Comparison of ENCODE assay signal across 15 cellular contexts in the genomic region with DNA sequence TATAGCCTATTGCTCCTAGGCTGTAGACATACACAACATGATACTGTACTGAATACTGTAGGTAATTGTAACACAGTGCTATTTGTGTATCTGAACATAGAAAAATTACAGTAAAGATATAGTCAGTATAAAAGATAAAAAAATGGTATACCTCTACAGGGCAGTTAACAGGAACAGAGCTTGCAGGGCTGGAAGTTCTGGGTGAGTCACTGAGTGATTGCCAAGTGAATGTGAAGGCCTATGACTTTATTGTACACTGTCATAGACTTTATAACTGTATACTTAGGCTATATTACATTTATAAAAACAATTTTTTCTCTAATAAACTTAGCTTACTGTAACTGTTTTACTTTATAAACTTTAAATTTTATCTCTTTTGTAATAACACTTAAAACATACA.
"Had no signal": no experiment of that assay in that cellular context is flagged by ENCODE, and none has a peak within 500 bp of the region (broad histone marks: within the 10 kb centered on the region; RNA-seq: fewer than 3 reads in every experiment).

No MANE protein-coding gene starts in this region.

- H3K36me3 Mint-ChIP-seq: activated naive CD4-positive, alpha-beta T cell treated with anti-CD3 and anti-CD28 coated beads, Interleukin-2, amount 50 U/mL, for 24 hours; mesothelial cell of epicardium; natural killer cell treated with Interleukin-12 subunit alpha and Interleukin-12 subunit beta and Interleukin-15 and Interleukin-18, amount 100 ng/mL, for 72 hours had no signal

- H3K4me1 Mint-ChIP-seq: activated naive CD4-positive, alpha-beta T cell treated with anti-CD3 and anti-CD28 coated beads, Interleukin-2, amount 50 U/mL, for 24 hours; mesothelial cell of epicardium; stimulated activated naive CD8-positive, alpha-beta T cell treated with anti-CD3 and anti-CD28 coated beads, Interleukin-15, amount 100 ng/mL, for 72 hours had no signal

- ATAC-seq: activated T-cell treated with anti-CD3 and anti-CD28 coated beads, Interleukin-2, amount 50 U/mL, for 72 hours; gastrocnemius medialis; lower lobe of right lung; natural killer cell treated with Interleukin-12 subunit alpha and Interleukin-12 subunit beta and Interleukin-15 and Interleukin-18, amount 100 ng/mL, for 72 hours; sciatic nerve; stimulated activated naive CD8-positive, alpha-beta T cell treated with anti-CD3 and anti-CD28 coated beads, Interleukin-15, amount 100 ng/mL, for 72 hours had no signal

- H3K27ac Mint-ChIP-seq: activated naive CD4-positive, alpha-beta T cell treated with anti-CD3 and anti-CD28 coated beads, Interleukin-2, amount 50 U/mL, for 24 hours; activated T-cell treated with anti-CD3 and anti-CD28 coated beads, Interleukin-2, amount 50 U/mL, for 72 hours; mesothelial cell of epicardium; natural killer cell treated with Interleukin-12 subunit alpha and Interleukin-12 subunit beta and Interleukin-15 and Interleukin-18, amount 100 ng/mL, for 72 hours; stimulated activated naive CD8-positive, alpha-beta T cell treated with anti-CD3 and anti-CD28 coated beads, Interleukin-15, amount 100 ng/mL, for 72 hours; T-helper 2 cell treated with Interferon-gamma antibody and Interleukin-4, amounts not matched to agents 5 μg/mL and 100 μg/mL, for 36 hours had no signal

- H3K27me3 Mint-ChIP-seq: activated naive CD4-positive, alpha-beta T cell treated with anti-CD3 and anti-CD28 coated beads, Interleukin-2, amount 50 U/mL, for 24 hours; natural killer cell treated with Interleukin-12 subunit alpha and Interleukin-12 subunit beta and Interleukin-15 and Interleukin-18, amount 100 ng/mL, for 72 hours; stimulated activated naive CD8-positive, alpha-beta T cell treated with anti-CD3 and anti-CD28 coated beads, Interleukin-15, amount 100 ng/mL, for 72 hours had no signal

- H3K9me3 Mint-ChIP-seq: mesothelial cell of epicardium had no signal

- DNase-seq: activated CD4-positive, alpha-beta T cell treated with anti-CD3 and anti-CD28 coated beads, Interleukin-2, amount 50 U/mL, for 1 hour; activated effector memory CD4-positive, alpha-beta T cell treated with anti-CD3 and anti-CD28 coated beads, Interleukin-2, amount 50 U/mL, for 16 hours; activated T-cell treated with anti-CD3 and anti-CD28 coated beads, Interleukin-2, amount 50 U/mL, for 72 hours; gastrocnemius medialis; head of caudate nucleus; lower lobe of right lung; stimulated activated CD4-positive, alpha-beta T cell treated with anti-CD3 and anti-CD28 coated beads, Interleukin-4, amount 100 ng/mL, for 1 hour; stimulated activated naive CD8-positive, alpha-beta T cell treated with anti-CD3 and anti-CD28 coated beads, Interleukin-15, amount 100 ng/mL, for 72 hours; transverse colon had no signal

- H3K4me3 Mint-ChIP-seq: activated naive CD4-positive, alpha-beta T cell treated with anti-CD3 and anti-CD28 coated beads, Interleukin-2, amount 50 U/mL, for 24 hours; activated T-cell treated with anti-CD3 and anti-CD28 coated beads, Interleukin-2, amount 50 U/mL, for 72 hours; mesothelial cell of epicardium; natural killer cell treated with Interleukin-12 subunit alpha and Interleukin-12 subunit beta and Interleukin-15 and Interleukin-18, amount 100 ng/mL, for 72 hours; stimulated activated naive CD8-positive, alpha-beta T cell treated with anti-CD3 and anti-CD28 coated beads, Interleukin-15, amount 100 ng/mL, for 72 hours; T-helper 2 cell treated with Interferon-gamma antibody and Interleukin-4, amounts not matched to agents 5 μg/mL and 100 μg/mL, for 36 hours had no signal

- FAIRE-seq: astrocyte had no signal
